ENCODE assay signal across 1 cellular context in the genomic region with DNA sequence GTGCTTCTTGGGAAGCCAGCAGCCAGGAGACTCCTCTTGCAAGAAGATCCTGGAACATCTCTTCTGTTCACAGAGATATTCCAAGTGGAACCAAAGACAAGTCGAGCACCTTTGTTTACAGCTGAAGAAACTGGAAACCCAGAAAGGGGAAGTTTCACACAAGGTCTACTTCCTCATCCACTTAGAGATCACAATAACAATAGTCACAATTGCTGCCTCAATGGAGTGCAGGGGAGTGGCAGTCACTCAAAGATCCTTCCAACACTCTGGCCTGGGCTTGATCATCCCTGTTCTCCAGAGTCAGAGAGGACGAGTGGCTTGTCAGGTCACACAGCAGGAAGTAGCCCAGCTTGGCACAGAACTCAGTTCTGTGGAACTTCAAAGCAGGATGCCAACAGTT.
TF ChIP-seq lines count a peak whose summit lies in the region.

No MANE protein-coding gene starts in this region.

TF ChIP-seq in GM12878, 131 proteins besides CTCF, POLR2A, EP300 and RAD21 (continued from another document and continues in another):
- TF ChIP-seq, protein P1, sequence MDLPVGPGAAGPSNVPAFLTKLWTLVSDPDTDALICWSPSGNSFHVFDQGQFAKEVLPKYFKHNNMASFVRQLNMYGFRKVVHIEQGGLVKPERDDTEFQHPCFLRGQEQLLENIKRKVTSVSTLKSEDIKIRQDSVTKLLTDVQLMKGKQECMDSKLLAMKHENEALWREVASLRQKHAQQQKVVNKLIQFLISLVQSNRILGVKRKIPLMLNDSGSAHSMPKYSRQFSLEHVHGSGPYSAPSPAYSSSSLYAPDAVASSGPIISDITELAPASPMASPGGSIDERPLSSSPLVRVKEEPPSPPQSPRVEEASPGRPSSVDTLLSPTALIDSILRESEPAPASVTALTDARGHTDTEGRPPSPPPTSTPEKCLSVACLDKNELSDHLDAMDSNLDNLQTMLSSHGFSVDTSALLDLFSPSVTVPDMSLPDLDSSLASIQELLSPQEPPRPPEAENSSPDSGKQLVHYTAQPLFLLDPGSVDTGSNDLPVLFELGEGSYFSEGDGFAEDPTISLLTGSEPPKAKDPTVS (IDR thresholded peaks at IDR 0.05; ENCODE audit: low read depth, low read length) = no peak
- TF ChIP-seq NBN (IDR thresholded peaks at IDR 0.05) (no peak), BACH1 (IDR thresholded peaks at IDR 0.05; ENCODE audit: borderline replicate concordance) (no peak), RFX5 (IDR thresholded peaks at IDR 0.05; ENCODE audit: low read depth, low read length) (no peak), CREB1 (IDR thresholded peaks at IDR 0.05; ENCODE audit: low read depth) (no peak), CBFB (IDR thresholded peaks at IDR 0.05; ENCODE audit: low read depth) (no peak), PML (IDR thresholded peaks at IDR 0.05; ENCODE audit: low read length) (no peak), SPI1 (IDR thresholded peaks at IDR 0.05; ENCODE audit: borderline replicate concordance, insufficient read depth, low read depth, low read length) (peak; percentile 77; the same call in 1 of the 2 replicates), ZNF24 (IDR thresholded peaks at IDR 0.05) (no peak), SRF (IDR thresholded peaks at IDR 0.05; ENCODE audit: low read depth in 2 of 2, low read length in 2 of 2) (no peak), DPF2 (IDR thresholded peaks at IDR 0.05) (peak; percentile 73), HDAC6 (IDR thresholded peaks at IDR 0.05; ENCODE audit: unreplicated experiment) (no peak), ZBED1 (IDR thresholded peaks at IDR 0.05; ENCODE audit: borderline replicate concordance) (no peak), ZNF384 (IDR thresholded peaks at IDR 0.05; ENCODE audit: borderline replicate concordance, low read depth, low read length) (no peak), RELA (IDR thresholded peaks at IDR 0.05; ENCODE audit: borderline replicate concordance, partially characterized antibody) (peak; percentile 11), ZNF207 (IDR thresholded peaks at IDR 0.05; ENCODE audit: borderline replicate concordance) (no peak), PAX8 (IDR thresholded peaks at IDR 0.05) (no peak), IKZF2 (IDR thresholded peaks at IDR 0.05) (peak; percentile 81 to 91), RB1 (IDR thresholded peaks at IDR 0.05; ENCODE audit: borderline replicate concordance) (no peak), ESRRA (IDR thresholded peaks at IDR 0.05; ENCODE audit: low read length) (no peak), RCOR1 (conservative IDR thresholded peaks at IDR 0.05; ENCODE audit: low read depth, low read length) (no peak), LARP7 (IDR thresholded peaks at IDR 0.05) (no peak), POLR2AphosphoS2 (IDR thresholded peaks at IDR 0.05; ENCODE audit: low read depth, low read length) (no peak), NFIC (IDR thresholded peaks at IDR 0.05; ENCODE audit: low read depth, low read length) (no peak), FOS (IDR thresholded peaks at IDR 0.05; ENCODE audit: borderline replicate concordance, extremely low read depth, insufficient read length) (no peak), FOXK2 (IDR thresholded peaks at IDR 0.05) (peak; percentile 62; the same call in 1 of the 2 replicates), ATF7 (IDR thresholded peaks at IDR 0.05; ENCODE audit: low read depth) (0 out of 2 replicates have a peak, but pooled peaks have one; percentile 24), ZNF274 (IDR thresholded peaks at IDR 0.05; ENCODE audit: insufficient read depth, insufficient read length) (no peak), EZH2 (IDR thresholded peaks at IDR 0.05; ENCODE audit: borderline replicate concordance, control insufficient read depth, low read depth, low read length) (no peak), ZSCAN29 (IDR thresholded peaks at IDR 0.05) (no peak), TAF1 (IDR thresholded peaks at IDR 0.05; ENCODE audit: borderline replicate concordance, low read depth, low read length) (no peak), STAT1 (conservative IDR thresholded peaks at IDR 0.05) (no peak), TCF12 (IDR thresholded peaks at IDR 0.05; ENCODE audit: low read depth, low read length) (no peak), KAT2A (conservative IDR thresholded peaks at IDR 0.05; ENCODE audit: control insufficient read depth, low read depth, low read length) (no peak), POU2F2 (IDR thresholded peaks at IDR 0.05; ENCODE audit: borderline replicate concordance, low read depth, low read length) (no peak), CHD2 (IDR thresholded peaks at IDR 0.05; ENCODE audit: borderline replicate concordance, low read depth, low read length) (no peak), GABPA (IDR thresholded peaks at IDR 0.05; ENCODE audit: low read depth) (no peak), GATAD2B (conservative IDR thresholded peaks at IDR 0.05; ENCODE audit: low read depth) (no peak), MTA2 (IDR thresholded peaks at IDR 0.05; ENCODE audit: low read depth) (peak; percentile 39; the same call in 1 of the 2 replicates)
- TF ChIP-seq, protein P2, sequence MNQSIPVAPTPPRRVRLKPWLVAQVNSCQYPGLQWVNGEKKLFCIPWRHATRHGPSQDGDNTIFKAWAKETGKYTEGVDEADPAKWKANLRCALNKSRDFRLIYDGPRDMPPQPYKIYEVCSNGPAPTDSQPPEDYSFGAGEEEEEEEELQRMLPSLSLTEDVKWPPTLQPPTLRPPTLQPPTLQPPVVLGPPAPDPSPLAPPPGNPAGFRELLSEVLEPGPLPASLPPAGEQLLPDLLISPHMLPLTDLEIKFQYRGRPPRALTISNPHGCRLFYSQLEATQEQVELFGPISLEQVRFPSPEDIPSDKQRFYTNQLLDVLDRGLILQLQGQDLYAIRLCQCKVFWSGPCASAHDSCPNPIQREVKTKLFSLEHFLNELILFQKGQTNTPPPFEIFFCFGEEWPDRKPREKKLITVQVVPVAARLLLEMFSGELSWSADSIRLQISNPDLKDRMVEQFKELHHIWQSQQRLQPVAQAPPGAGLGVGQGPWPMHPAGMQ (IDR thresholded peaks at IDR 0.05; ENCODE audit: borderline replicate concordance) = no peak
- TF ChIP-seq, protein P3, sequence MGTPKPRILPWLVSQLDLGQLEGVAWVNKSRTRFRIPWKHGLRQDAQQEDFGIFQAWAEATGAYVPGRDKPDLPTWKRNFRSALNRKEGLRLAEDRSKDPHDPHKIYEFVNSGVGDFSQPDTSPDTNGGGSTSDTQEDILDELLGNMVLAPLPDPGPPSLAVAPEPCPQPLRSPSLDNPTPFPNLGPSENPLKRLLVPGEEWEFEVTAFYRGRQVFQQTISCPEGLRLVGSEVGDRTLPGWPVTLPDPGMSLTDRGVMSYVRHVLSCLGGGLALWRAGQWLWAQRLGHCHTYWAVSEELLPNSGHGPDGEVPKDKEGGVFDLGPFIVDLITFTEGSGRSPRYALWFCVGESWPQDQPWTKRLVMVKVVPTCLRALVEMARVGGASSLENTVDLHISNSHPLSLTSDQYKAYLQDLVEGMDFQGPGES (IDR thresholded peaks at IDR 0.05) = no peak
- TF ChIP-seq, protein P4, sequence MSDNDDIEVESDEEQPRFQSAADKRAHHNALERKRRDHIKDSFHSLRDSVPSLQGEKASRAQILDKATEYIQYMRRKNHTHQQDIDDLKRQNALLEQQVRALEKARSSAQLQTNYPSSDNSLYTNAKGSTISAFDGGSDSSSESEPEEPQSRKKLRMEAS (IDR thresholded peaks at IDR 0.05; ENCODE audit: low read depth, low read length) = no peak
- TF ChIP-seq, protein P5, sequence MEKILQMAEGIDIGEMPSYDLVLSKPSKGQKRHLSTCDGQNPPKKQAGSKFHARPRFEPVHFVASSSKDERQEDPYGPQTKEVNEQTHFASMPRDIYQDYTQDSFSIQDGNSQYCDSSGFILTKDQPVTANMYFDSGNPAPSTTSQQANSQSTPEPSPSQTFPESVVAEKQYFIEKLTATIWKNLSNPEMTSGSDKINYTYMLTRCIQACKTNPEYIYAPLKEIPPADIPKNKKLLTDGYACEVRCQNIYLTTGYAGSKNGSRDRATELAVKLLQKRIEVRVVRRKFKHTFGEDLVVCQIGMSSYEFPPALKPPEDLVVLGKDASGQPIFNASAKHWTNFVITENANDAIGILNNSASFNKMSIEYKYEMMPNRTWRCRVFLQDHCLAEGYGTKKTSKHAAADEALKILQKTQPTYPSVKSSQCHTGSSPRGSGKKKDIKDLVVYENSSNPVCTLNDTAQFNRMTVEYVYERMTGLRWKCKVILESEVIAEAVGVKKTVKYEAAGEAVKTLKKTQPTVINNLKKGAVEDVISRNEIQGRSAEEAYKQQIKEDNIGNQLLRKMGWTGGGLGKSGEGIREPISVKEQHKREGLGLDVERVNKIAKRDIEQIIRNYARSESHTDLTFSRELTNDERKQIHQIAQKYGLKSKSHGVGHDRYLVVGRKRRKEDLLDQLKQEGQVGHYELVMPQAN (conservative IDR thresholded peaks at IDR 0.05) = 0 out of 2 replicates have a peak, but pooled peaks have one; percentile 33
- TF ChIP-seq, protein P6, sequence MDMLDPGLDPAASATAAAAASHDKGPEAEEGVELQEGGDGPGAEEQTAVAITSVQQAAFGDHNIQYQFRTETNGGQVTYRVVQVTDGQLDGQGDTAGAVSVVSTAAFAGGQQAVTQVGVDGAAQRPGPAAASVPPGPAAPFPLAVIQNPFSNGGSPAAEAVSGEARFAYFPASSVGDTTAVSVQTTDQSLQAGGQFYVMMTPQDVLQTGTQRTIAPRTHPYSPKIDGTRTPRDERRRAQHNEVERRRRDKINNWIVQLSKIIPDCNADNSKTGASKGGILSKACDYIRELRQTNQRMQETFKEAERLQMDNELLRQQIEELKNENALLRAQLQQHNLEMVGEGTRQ (IDR thresholded peaks at IDR 0.05; ENCODE audit: borderline replicate concordance, low read depth, low read length) = no peak
- TF ChIP-seq, protein P7, sequence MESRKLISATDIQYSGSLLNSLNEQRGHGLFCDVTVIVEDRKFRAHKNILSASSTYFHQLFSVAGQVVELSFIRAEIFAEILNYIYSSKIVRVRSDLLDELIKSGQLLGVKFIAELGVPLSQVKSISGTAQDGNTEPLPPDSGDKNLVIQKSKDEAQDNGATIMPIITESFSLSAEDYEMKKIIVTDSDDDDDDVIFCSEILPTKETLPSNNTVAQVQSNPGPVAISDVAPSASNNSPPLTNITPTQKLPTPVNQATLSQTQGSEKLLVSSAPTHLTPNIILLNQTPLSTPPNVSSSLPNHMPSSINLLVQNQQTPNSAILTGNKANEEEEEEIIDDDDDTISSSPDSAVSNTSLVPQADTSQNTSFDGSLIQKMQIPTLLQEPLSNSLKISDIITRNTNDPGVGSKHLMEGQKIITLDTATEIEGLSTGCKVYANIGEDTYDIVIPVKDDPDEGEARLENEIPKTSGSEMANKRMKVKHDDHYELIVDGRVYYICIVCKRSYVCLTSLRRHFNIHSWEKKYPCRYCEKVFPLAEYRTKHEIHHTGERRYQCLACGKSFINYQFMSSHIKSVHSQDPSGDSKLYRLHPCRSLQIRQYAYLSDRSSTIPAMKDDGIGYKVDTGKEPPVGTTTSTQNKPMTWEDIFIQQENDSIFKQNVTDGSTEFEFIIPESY (IDR thresholded peaks at IDR 0.05) = no peak
- TF ChIP-seq, protein P8, sequence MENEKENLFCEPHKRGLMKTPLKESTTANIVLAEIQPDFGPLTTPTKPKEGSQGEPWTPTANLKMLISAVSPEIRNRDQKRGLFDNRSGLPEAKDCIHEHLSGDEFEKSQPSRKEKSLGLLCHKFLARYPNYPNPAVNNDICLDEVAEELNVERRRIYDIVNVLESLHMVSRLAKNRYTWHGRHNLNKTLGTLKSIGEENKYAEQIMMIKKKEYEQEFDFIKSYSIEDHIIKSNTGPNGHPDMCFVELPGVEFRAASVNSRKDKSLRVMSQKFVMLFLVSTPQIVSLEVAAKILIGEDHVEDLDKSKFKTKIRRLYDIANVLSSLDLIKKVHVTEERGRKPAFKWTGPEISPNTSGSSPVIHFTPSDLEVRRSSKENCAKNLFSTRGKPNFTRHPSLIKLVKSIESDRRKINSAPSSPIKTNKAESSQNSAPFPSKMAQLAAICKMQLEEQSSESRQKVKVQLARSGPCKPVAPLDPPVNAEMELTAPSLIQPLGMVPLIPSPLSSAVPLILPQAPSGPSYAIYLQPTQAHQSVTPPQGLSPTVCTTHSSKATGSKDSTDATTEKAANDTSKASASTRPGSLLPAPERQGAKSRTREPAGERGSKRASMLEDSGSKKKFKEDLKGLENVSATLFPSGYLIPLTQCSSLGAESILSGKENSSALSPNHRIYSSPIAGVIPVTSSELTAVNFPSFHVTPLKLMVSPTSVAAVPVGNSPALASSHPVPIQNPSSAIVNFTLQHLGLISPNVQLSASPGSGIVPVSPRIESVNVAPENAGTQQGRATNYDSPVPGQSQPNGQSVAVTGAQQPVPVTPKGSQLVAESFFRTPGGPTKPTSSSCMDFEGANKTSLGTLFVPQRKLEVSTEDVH (IDR thresholded peaks at IDR 0.05; ENCODE audit: low read depth, partially characterized antibody) = no peak
- TF ChIP-seq, protein P9, sequence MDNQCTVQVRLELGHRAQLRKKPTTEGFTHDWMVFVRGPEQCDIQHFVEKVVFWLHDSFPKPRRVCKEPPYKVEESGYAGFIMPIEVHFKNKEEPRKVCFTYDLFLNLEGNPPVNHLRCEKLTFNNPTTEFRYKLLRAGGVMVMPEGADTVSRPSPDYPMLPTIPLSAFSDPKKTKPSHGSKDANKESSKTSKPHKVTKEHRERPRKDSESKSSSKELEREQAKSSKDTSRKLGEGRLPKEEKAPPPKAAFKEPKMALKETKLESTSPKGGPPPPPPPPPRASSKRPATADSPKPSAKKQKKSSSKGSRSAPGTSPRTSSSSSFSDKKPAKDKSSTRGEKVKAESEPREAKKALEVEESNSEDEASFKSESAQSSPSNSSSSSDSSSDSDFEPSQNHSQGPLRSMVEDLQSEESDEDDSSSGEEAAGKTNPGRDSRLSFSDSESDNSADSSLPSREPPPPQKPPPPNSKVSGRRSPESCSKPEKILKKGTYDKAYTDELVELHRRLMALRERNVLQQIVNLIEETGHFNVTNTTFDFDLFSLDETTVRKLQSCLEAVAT (IDR thresholded peaks at IDR 0.05) = no peak
- TF ChIP-seq, protein P10, sequence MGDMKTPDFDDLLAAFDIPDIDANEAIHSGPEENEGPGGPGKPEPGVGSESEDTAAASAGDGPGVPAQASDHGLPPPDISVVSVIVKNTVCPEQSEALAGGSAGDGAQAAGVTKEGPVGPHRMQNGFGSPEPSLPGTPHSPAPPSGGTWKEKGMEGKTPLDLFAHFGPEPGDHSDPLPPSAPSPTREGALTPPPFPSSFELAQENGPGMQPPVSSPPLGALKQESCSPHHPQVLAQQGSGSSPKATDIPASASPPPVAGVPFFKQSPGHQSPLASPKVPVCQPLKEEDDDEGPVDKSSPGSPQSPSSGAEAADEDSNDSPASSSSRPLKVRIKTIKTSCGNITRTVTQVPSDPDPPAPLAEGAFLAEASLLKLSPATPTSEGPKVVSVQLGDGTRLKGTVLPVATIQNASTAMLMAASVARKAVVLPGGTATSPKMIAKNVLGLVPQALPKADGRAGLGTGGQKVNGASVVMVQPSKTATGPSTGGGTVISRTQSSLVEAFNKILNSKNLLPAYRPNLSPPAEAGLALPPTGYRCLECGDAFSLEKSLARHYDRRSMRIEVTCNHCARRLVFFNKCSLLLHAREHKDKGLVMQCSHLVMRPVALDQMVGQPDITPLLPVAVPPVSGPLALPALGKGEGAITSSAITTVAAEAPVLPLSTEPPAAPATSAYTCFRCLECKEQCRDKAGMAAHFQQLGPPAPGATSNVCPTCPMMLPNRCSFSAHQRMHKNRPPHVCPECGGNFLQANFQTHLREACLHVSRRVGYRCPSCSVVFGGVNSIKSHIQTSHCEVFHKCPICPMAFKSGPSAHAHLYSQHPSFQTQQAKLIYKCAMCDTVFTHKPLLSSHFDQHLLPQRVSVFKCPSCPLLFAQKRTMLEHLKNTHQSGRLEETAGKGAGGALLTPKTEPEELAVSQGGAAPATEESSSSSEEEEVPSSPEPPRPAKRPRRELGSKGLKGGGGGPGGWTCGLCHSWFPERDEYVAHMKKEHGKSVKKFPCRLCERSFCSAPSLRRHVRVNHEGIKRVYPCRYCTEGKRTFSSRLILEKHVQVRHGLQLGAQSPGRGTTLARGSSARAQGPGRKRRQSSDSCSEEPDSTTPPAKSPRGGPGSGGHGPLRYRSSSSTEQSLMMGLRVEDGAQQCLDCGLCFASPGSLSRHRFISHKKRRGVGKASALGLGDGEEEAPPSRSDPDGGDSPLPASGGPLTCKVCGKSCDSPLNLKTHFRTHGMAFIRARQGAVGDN (IDR thresholded peaks at IDR 0.05) = peak; percentile 65; the same call in 1 of the 2 replicates
